8 cellular contexts compared by ENCODE assay signal in the genomic region with DNA sequence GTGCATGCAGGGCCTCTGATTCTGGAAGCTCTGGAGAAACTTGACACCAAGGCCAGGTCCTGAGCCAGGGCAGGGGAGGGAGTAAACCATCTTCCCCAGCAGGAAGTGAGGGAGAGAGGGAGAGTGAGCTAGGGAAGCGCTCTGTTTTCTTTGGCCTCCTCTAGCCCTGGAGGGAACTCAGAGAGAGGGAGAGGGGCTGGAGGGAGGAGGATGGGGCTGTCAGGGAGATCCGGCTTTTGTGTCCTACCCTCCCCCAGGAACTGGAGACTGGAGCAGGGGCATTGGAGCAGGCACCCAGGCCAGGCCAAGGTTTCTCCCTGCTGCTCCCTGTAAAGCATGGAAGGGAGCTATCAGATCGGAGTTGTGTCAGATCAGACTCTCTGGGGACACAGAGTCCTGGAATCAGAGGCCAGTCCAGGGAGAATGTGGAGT. TPM values are rescaled to one million over a fixed set of nuclear protein-coding genes. Genes with fewer than 3 reads are reported as not detected.
DNase-seq lines count a peak whose midpoint lies in the region; ATAC-seq and TF ChIP-seq lines count a peak whose summit lies in the region.

No MANE protein-coding gene starts in this region.

- no peak for TF ChIP-seq CTCF in cardiac fibroblast (IDR thresholded peaks at IDR 0.05; ENCODE audit: low read depth, low read length)

- DNase-seq in NCI-H2029 treated with DMSO at 0.1 percent for 48 hours (lab: John Stamatoyannopoulos, UW) (peak; percentile 14), cardiac fibroblast (ENCODE audit: low read depth in 2 of 2) (peak; percentile 67 to 93), left lobe of liver (ENCODE audit: low spot score) (no peak), stromal cell of bone marrow (ENCODE audit: low read depth) (peak; percentile 30), middle frontal gyrus (ENCODE audit: extremely low spot score, low spot score) (no peak), NCI-H345 treated with DMSO at 0.1 percent for 48 hours (lab: John Stamatoyannopoulos, UW; ENCODE audit: unreplicated experiment) (no peak)

- no peak overlapping the region for H3K4me3 ChIP-seq in cardiac fibroblast (replicated peaks in 1 of 2; ENCODE audit: low read depth in 2 of 2, low read length in 2 of 2)

- ATAC-seq in left lobe of liver (peak; percentile 33), GM21717 (IDR thresholded peaks at IDR 0.05; ENCODE audit: unreplicated experiment) (no peak), GM18858 (IDR thresholded peaks at IDR 0.05; ENCODE audit: unreplicated experiment) (no peak)

RNA-seq across cellular contexts. Expression of gene PKDCC, which starts 22.7 kb away (rescaled TPM):
- total RNA-seq in left lobe of liver = 14.2 TPM

Comparison
In these comparisons a context has a peak if more than half of its experiments do, and no peak if none do; other contexts are left out.
1. DNase-seq: peak in NCI-H2029 treated with DMSO at 0.1 percent for 48 hours (single experiment), cardiac fibroblast (2 of 2) and stromal cell of bone marrow (single experiment); none in left lobe of liver (single experiment), middle frontal gyrus (single experiment) and NCI-H345 treated with DMSO at 0.1 percent for 48 hours (single experiment).